Comparison of ENCODE assay signal across 15 cellular contexts in genomic region chr1:6546326-6546725, GRCh38. TPM values are rescaled to one million over a fixed set of nuclear protein-coding genes. Genes with fewer than 3 reads are reported as not detected.
A peak's percentile ranks its signal among the peaks of the same experiment; 100 is the strongest.
DNase-seq lines count a peak whose midpoint lies in the region; ATAC-seq and TF ChIP-seq lines count a peak whose summit lies in the region.
"Had no signal": no experiment of that assay in that cellular context is flagged by ENCODE, and none has a peak within 500 bp of the region (broad histone marks: within the 10 kb centered on the region; RNA-seq: fewer than 3 reads in every experiment).

No MANE protein-coding gene starts in this region.

- H3K36me3 ChIP-seq in aorta (ENCODE audit: control insufficient read depth in 1 of 2, insufficient read depth in 2 of 2, low read length in 1 of 2) (peaks cover 7 to 13% of the 10 kb centered on the region in 2 donors), esophagus muscularis mucosa (peaks cover 66 to 99% (median 85%) of the 10 kb centered on the region in 4 donors)

- ATAC-seq in stimulated activated naive CD8-positive, alpha-beta T cell treated with anti-CD3 and anti-CD28 coated beads, Interleukin-15, Interleukin-2, amounts not matched to agents 100 U/mL and 50 U/mL, for 24 hours = no peak
- ATAC-seq in aorta (ENCODE audit: low FRiP score) = no peak
- ATAC-seq: gastrocnemius medialis had no signal

- intact Hi-C loops in aorta (cut with DNase I) (no loop called here), esophagus muscularis mucosa (cut with DNase I) (no loop called here)

- 77 to 84% methylated on average over 5 of the region's 5 CpGs for WGBS in aorta, 2 donors
- WGBS in esophagus muscularis mucosa = 52% methylated on average over 5 of the region's 5 CpGs

- no peak overlapping the region for H3K27ac ChIP-seq in aorta (ENCODE audit: low read depth in 1 of 2, low read length in 2 of 2)
- peak overlapping the region in 1 of 4 donors; percentile 41 for H3K27ac ChIP-seq in esophagus muscularis mucosa (replicated peaks in 1 of 4)

- TF ChIP-seq POLR2A in esophagus muscularis mucosa (IDR thresholded peaks at IDR 0.05; ENCODE audit: low read depth) = no peak

- no peaks in the 10 kb centered on the region for H3K27me3 ChIP-seq in aorta (ENCODE audit: control insufficient read depth in 1 of 2, insufficient read depth in 2 of 2, low read length in 1 of 2)
- no peaks in the 10 kb centered on the region for H3K27me3 ChIP-seq in esophagus muscularis mucosa
- H3K27me3 ChIP-seq: gastrocnemius medialis had no signal

- H3K4me3 ChIP-seq in aorta (ENCODE audit: low read length in 2 of 2) = no peak overlapping the region
- H3K4me3 ChIP-seq in esophagus muscularis mucosa = no peak overlapping the region
- H3K4me3 ChIP-seq: gastrocnemius medialis had no signal

- H3K27me3 Mint-ChIP-seq in stimulated activated naive CD8-positive, alpha-beta T cell treated with anti-CD3 and anti-CD28 coated beads, Interleukin-15, Interleukin-2, amounts not matched to agents 100 ng/mL and 50 ng/mL, for 24 hours = no peaks in the 10 kb centered on the region
- H3K27me3 Mint-ChIP-seq in activated naive CD8-positive, alpha-beta T cell = no peaks in the 10 kb centered on the region
- peaks cover 0 to 2% (median 1%) of the 10 kb centered on the region in 3 donors for H3K27me3 Mint-ChIP-seq in immature natural killer cell (ENCODE audit: low read depth in 3 of 3)

- TF ChIP-seq EP300 in esophagus muscularis mucosa (IDR thresholded peaks at IDR 0.05) = no peak

- H3K9me3 ChIP-seq in aorta (ENCODE audit: control insufficient read depth, low read length) (no peaks in the 10 kb centered on the region), esophagus muscularis mucosa (no peaks in the 10 kb centered on the region)
- H3K9me3 ChIP-seq: gastrocnemius medialis had no signal

- H3K36me3 Mint-ChIP-seq in stimulated activated naive CD8-positive, alpha-beta T cell treated with anti-CD3 and anti-CD28 coated beads, Interleukin-15, Interleukin-2, amounts not matched to agents 100 ng/mL and 50 ng/mL, for 24 hours (ENCODE audit: low read depth) = peaks cover 65% of the 10 kb centered on the region
- peaks cover 13% of the 10 kb centered on the region for H3K36me3 Mint-ChIP-seq in activated naive CD8-positive, alpha-beta T cell
- peaks cover 9 to 37% (median 17%) of the 10 kb centered on the region in 3 donors for H3K36me3 Mint-ChIP-seq in immature natural killer cell

- H3K9me3 Mint-ChIP-seq in stimulated activated naive CD8-positive, alpha-beta T cell treated with anti-CD3 and anti-CD28 coated beads, Interleukin-15, Interleukin-2, amounts not matched to agents 100 ng/mL and 50 ng/mL, for 24 hours = no peaks in the 10 kb centered on the region
- no peaks in the 10 kb centered on the region for H3K9me3 Mint-ChIP-seq in activated naive CD8-positive, alpha-beta T cell (ENCODE audit: low read depth)
- H3K9me3 Mint-ChIP-seq in immature natural killer cell = no peaks in the 10 kb centered on the region
- H3K9me3 Mint-ChIP-seq: endodermal cell had no signal

- peak overlapping the region; percentile 29 for H3K4me3 Mint-ChIP-seq in stimulated activated naive CD8-positive, alpha-beta T cell treated with anti-CD3 and anti-CD28 coated beads, Interleukin-15, Interleukin-2, amounts not matched to agents 100 ng/mL and 50 ng/mL, for 24 hours
- peak overlapping the region; percentile 74 for H3K4me3 Mint-ChIP-seq in activated naive CD8-positive, alpha-beta T cell
- H3K4me3 Mint-ChIP-seq in immature natural killer cell = no peak overlapping the region
- H3K4me3 Mint-ChIP-seq: endodermal cell had no signal

- TF ChIP-seq CTCF in GM13977 (IDR thresholded peaks at IDR 0.05; ENCODE audit: extremely low read depth, insufficient read depth, missing control alignments) (no peak), esophagus muscularis mucosa (IDR thresholded peaks at IDR 0.05) (no peak)

- peaks cover 34% of the 10 kb centered on the region for H3K4me1 Mint-ChIP-seq in stimulated activated naive CD8-positive, alpha-beta T cell treated with anti-CD3 and anti-CD28 coated beads, Interleukin-15, Interleukin-2, amounts not matched to agents 100 ng/mL and 50 ng/mL, for 24 hours (ENCODE audit: low read depth)
- H3K4me1 Mint-ChIP-seq in activated naive CD8-positive, alpha-beta T cell (ENCODE audit: low read depth) = peaks cover 32% of the 10 kb centered on the region
- peaks cover 11 to 23% of the 10 kb centered on the region in 2 donors for H3K4me1 Mint-ChIP-seq in immature natural killer cell
- H3K4me1 Mint-ChIP-seq: endodermal cell had no signal

- H3K27ac Mint-ChIP-seq in stimulated activated naive CD8-positive, alpha-beta T cell treated with anti-CD3 and anti-CD28 coated beads, Interleukin-15, Interleukin-2, amounts not matched to agents 100 ng/mL and 50 ng/mL, for 24 hours = peak overlapping the region; percentile 86
- peak overlapping the region; percentile 94 for H3K27ac Mint-ChIP-seq in activated naive CD8-positive, alpha-beta T cell
- peak overlapping the region in 4 of 6 donors; percentile 30 to 62 (median 43) for H3K27ac Mint-ChIP-seq in immature natural killer cell
- H3K27ac Mint-ChIP-seq: endodermal cell had no signal

- in situ Hi-C loops in GM13977 (cut with MboI; ENCODE audit: low pct_unique_long_range_greater_than_20kb, low sequenced_read_pairs, unreplicated experiment) = no loop called here

- no peak for DNase-seq in stimulated activated naive CD8-positive, alpha-beta T cell treated with anti-CD3 and anti-CD28 coated beads, Interleukin-15, Interleukin-2, amounts not matched to agents 100 U/mL and 50 U/mL, for 24 hours
- DNase-seq in immature natural killer cell = no peak
- peak; percentile 5 to 20 for DNase-seq in aorta
- DNase-seq in GM13977 (ENCODE audit: low spot score) = no peak
- no peak for DNase-seq in medulla oblongata (ENCODE audit: extremely low spot score)
- no peak for DNase-seq in esophagus muscularis mucosa (ENCODE audit: extremely low spot score)
- DNase-seq: endodermal cell, gastrocnemius medialis, midbrain, NCI-H2081 treated with DMSO at 0.1 percent for 48 hours, NCI-H526 had no signal

- no peaks in the 10 kb centered on the region for H3K4me1 ChIP-seq in aorta (ENCODE audit: control insufficient read depth in 1 of 2, insufficient read depth in 2 of 2, low read length in 2 of 2)
- H3K4me1 ChIP-seq in esophagus muscularis mucosa = peaks cover 0 to 9% (median 2%) of the 10 kb centered on the region in 4 donors
- H3K4me1 ChIP-seq: gastrocnemius medialis had no signal

RNA-seq across cellular contexts. Expression of gene NOL9, which starts 8.0 kb away (rescaled TPM):
- polyA plus RNA-seq in immature natural killer cell = 10 to 100 TPM in 1 of 3 donors, 1 to 10 TPM in 2; 4.3 to 18.2 (median 8.4) TPM
- total RNA-seq in aorta = 10 to 100 TPM; 25.9 to 27.0 TPM
- 1 to 10 TPM; 1.9 to 6.5 TPM for polyA plus RNA-seq in aorta
- 10 to 100 TPM; 16.6 to 25.0 (median 21.1) TPM for total RNA-seq in esophagus muscularis mucosa

RNA-seq across cellular contexts. Expression of gene TAS1R1, which starts 8.8 kb away (rescaled TPM):
- under 1 TPM in 1 of 3 donors, not detected in 2; 0.16 TPM for polyA plus RNA-seq in immature natural killer cell
- total RNA-seq in aorta = not detected
- polyA plus RNA-seq in aorta = 1 to 10 TPM in 1 of 2 donors, not detected in 1; 1.3 TPM
- total RNA-seq in esophagus muscularis mucosa = not detected
- total RNA-seq: bronchial epithelial cell, gastrocnemius medialis, H1 had no signal

RNA-seq across cellular contexts. Expression of gene ZBTB48, which starts 33.5 kb away (rescaled TPM):
- 10 to 100 TPM in 2 of 3 donors, 1 to 10 TPM in 1; 8.3 to 25.9 (median 20.9) TPM for polyA plus RNA-seq in immature natural killer cell
- 10 to 100 TPM; 20.6 to 29.9 TPM for total RNA-seq in aorta
- 100 to 1,000 TPM in 1 of 2 donors, 10 to 100 TPM in 1; 25.2 to 204 TPM for polyA plus RNA-seq in aorta
- total RNA-seq in esophagus muscularis mucosa = 10 to 100 TPM; 15.0 to 24.9 (median 16.4) TPM

RNA-seq across cellular contexts. Expression of gene PLEKHG5, which starts 54.9 kb away (rescaled TPM):
- under 1 TPM in 1 of 3 donors, not detected in 2; 0.08 TPM for polyA plus RNA-seq in immature natural killer cell
- total RNA-seq in aorta = 10 to 100 TPM in 1 of 2 donors, 1 to 10 TPM in 1; 6.6 to 39.3 TPM
- 1 to 10 TPM; 2.6 to 8.0 TPM for polyA plus RNA-seq in aorta
- 10 to 100 TPM in 2 of 4 donors, 1 to 10 TPM in 2; 5.8 to 18.1 (median 12.0) TPM for total RNA-seq in esophagus muscularis mucosa

RNA-seq across cellular contexts. Expression of gene KLHL21, which starts 56.3 kb away (rescaled TPM):
- 10 to 100 TPM in 1 of 3 donors, 1 to 10 TPM in 2; 7.6 to 19.7 (median 9.2) TPM for polyA plus RNA-seq in immature natural killer cell
- 10 to 100 TPM; 37.5 to 38.3 TPM for total RNA-seq in aorta
- polyA plus RNA-seq in aorta = 10 to 100 TPM; 10.8 to 38.0 TPM
- total RNA-seq in esophagus muscularis mucosa = 100 to 1,000 TPM in 3 of 4 donors, 10 to 100 TPM in 1; 98.4 to 184 (median 130) TPM

Comparison
In these comparisons a context has a peak if more than half of its experiments do, and no peak if none do; other contexts are left out.
1. H3K27ac Mint-ChIP-seq: peak in every context shown above with its lines; median percentile 94 in activated naive CD8-positive, alpha-beta T cell; 86 in stimulated activated naive CD8-positive, alpha-beta T cell treated with anti-CD3 and anti-CD28 coated beads, Interleukin-15, Interleukin-2, amounts not matched to agents 100 ng/mL and 50 ng/mL, for 24 hours; 43 in immature natural killer cell.
2. H3K4me3 Mint-ChIP-seq: peak in stimulated activated naive CD8-positive, alpha-beta T cell treated with anti-CD3 and anti-CD28 coated beads, Interleukin-15, Interleukin-2, amounts not matched to agents 100 ng/mL and 50 ng/mL, for 24 hours (single experiment) and activated naive CD8-positive, alpha-beta T cell (single experiment); none in immature natural killer cell (0 of 5).
3. DNase-seq: peak in aorta (2 of 2); none in stimulated activated naive CD8-positive, alpha-beta T cell treated with anti-CD3 and anti-CD28 coated beads, Interleukin-15, Interleukin-2, amounts not matched to agents 100 U/mL and 50 U/mL, for 24 hours (single experiment), immature natural killer cell (0 of 3), GM13977 (single experiment), medulla oblongata (single experiment) and esophagus muscularis mucosa (single experiment).